Comparison of ENCODE assay signal across 18 cellular contexts in the genomic region with DNA sequence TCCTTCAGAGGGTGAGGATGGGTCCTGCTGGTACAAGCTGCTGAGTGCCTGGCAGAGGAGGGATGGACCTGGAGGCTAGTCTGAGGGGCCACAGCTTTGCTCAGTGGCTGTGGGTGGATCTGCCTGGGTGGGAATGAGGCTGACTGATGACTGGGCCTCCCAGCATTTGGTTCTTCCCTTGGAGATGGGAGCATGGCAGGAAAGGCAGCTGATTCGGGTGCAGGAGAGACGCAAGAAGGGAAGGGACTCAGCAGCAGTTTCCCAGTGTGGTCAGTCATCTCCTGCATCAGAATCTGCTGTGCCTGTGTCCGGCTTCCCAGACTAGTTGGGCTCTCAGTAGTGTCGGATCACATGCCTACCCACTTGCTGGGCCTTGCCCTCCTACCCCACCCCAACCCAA. TPM values are rescaled to one million over a fixed set of nuclear protein-coding genes. Genes with fewer than 3 reads are reported as not detected.
A peak's percentile ranks its signal among the peaks of the same experiment; 100 is the strongest.
DNase-seq lines count a peak whose midpoint lies in the region; ATAC-seq and TF ChIP-seq lines count a peak whose summit lies in the region.
"Had no signal": no experiment of that assay in that cellular context is flagged by ENCODE, and none has a peak within 500 bp of the region (broad histone marks: within the 10 kb centered on the region; RNA-seq: fewer than 3 reads in every experiment).

No MANE protein-coding gene starts in this region.

- DNase-seq in SK-N-SH (no peak), mucosa of descending colon (no peak), glomerular visceral epithelial cell (ENCODE audit: extremely low spot score) (no peak), DMS53 treated with DMSO at 0.1 percent for 48 hours (lab: John Stamatoyannopoulos, UW; ENCODE audit: unreplicated experiment) (no peak)
- no peak for DNase-seq in activated naive CD8-positive, alpha-beta T cell treated with anti-CD3 and anti-CD28 coated beads, Interleukin-2, amount 10 ng/mL, durations not matched to agents 7 days and 5 days
- DNase-seq: activated CD4-positive, alpha-beta T cell treated with anti-CD3 and anti-CD28 coated beads, Interleukin-2, amount 50 U/mL, for 1 hour; colonic mucosa; esophagus squamous epithelium; KG1; NCI-H146; NCI-H524 treated with DMSO at 0.1 percent for 48 hours; stimulated activated CD4-positive, alpha-beta T cell treated with anti-CD3 and anti-CD28 coated beads, Interleukin-15, amount 100 ng/mL, for 24 hours; transverse colon had no signal

- peak overlapping the region; percentile 59 for H3K4me3 Mint-ChIP-seq in activated naive CD8-positive, alpha-beta T cell treated with anti-CD3 and anti-CD28 coated beads, Interleukin-2, amount 10 ng/mL, durations not matched to agents 7 days and 5 days

- H3K4me2 ChIP-seq in SK-N-SH = 0 out of 2 replicates have a peak overlapping the region, but pooled peaks have one; percentile 35
- H3K4me2 ChIP-seq: hepatocyte had no signal

- H3K27me3 ChIP-seq in SK-N-SH (ENCODE audit: insufficient read depth) = no peaks in the 10 kb centered on the region
- H3K27me3 ChIP-seq in neutrophil = no peaks in the 10 kb centered on the region
- H3K27me3 ChIP-seq: colonic mucosa, esophagus squamous epithelium, hepatocyte, transverse colon had no signal

- no peak for TF ChIP-seq RAD21 in SK-N-SH (IDR thresholded peaks at IDR 0.05; ENCODE audit: low read length)

- H4K20me1 ChIP-seq in SK-N-SH (ENCODE audit: insufficient read depth) = no peaks in the 10 kb centered on the region

- CTCF ChIA-PET in SK-N-SH (lab: Yijun Ruan, JAX) = interaction anchor here (0.8 to 4.2 kb wide), 3 partner anchors 12 to 97 kb away, joined by 3 to 35 read pairs (median 4); no protein-coding TSS in a partner anchor

- H3K4me1 ChIP-seq in SK-N-SH (ENCODE audit: control insufficient read depth in 1 of 2, insufficient read depth in 2 of 2, low read depth in 1 of 2, low read length in 1 of 2) (peaks cover 31 to 70% of the 10 kb centered on the region in 2 experiments), neutrophil (ENCODE audit: control insufficient read depth in 1 of 2, insufficient read depth in 1 of 2, low read depth in 1 of 2, low read length in 1 of 2) (peaks cover 74 to 79% of the 10 kb centered on the region in 2 experiments), mucosa of descending colon (ENCODE audit: low read depth) (no peaks in the 10 kb centered on the region)
- H3K4me1 ChIP-seq: colonic mucosa had no signal

- no peak overlapping the region for H3K4me3 ChIP-seq in SK-N-SH (ENCODE audit: low read depth in 2 of 2, low read length in 1 of 2)
- H3K4me3 ChIP-seq in neutrophil (ENCODE audit: low read depth in 1 of 2, low read length in 1 of 2) = peak overlapping the region in 1 of 2 experiments; percentile 3
- H3K4me3 ChIP-seq in mucosa of descending colon = no peak overlapping the region
- H3K4me3 ChIP-seq: colonic mucosa, esophagus squamous epithelium, hepatocyte, transverse colon had no signal

- H3K27me3 Mint-ChIP-seq in activated naive CD8-positive, alpha-beta T cell treated with anti-CD3 and anti-CD28 coated beads, Interleukin-2, amount 10 ng/mL, durations not matched to agents 7 days and 5 days = no peaks in the 10 kb centered on the region

- H3K9me3 Mint-ChIP-seq in activated naive CD8-positive, alpha-beta T cell treated with anti-CD3 and anti-CD28 coated beads, Interleukin-2, amount 10 ng/mL, durations not matched to agents 7 days and 5 days = no peaks in the 10 kb centered on the region

- H3K9ac ChIP-seq in SK-N-SH = no peak overlapping the region

- H3K79me2 ChIP-seq in SK-N-SH (ENCODE audit: insufficient read depth) = peaks cover 50% of the 10 kb centered on the region
- H3K79me2 ChIP-seq: hepatocyte had no signal

- H3K27ac Mint-ChIP-seq in activated naive CD8-positive, alpha-beta T cell treated with anti-CD3 and anti-CD28 coated beads, Interleukin-2, amount 10 ng/mL, durations not matched to agents 7 days and 5 days = peak overlapping the region; percentile 86

- no peak for TF ChIP-seq EP300 in SK-N-SH (IDR thresholded peaks at IDR 0.05; ENCODE audit: borderline replicate concordance in 1 of 2, low read depth in 1 of 2, low read length in 1 of 2)

- TF ChIP-seq CTCF in SK-N-SH (IDR thresholded peaks at IDR 0.05) (no peak), neutrophil (IDR thresholded peaks at IDR 0.05) (no peak), mucosa of descending colon (IDR thresholded peaks at IDR 0.05) (no peak)

- POLR2A ChIA-PET in SK-N-SH (lab: Yijun Ruan, JAX) = no interaction called here
- POLR2A ChIA-PET in activated naive CD8-positive, alpha-beta T cell treated with anti-CD3 and anti-CD28 coated beads, Interleukin-2, amount 10 ng/mL, durations not matched to agents 7 days and 5 days (lab: Charles Lee) = interaction anchor here (0.9 to 1.8 kb wide), 3 partner anchors 43 to 97 kb away, joined by 3 to 7 read pairs (median 3); no protein-coding TSS in a partner anchor

- no peaks in the 10 kb centered on the region for H3K9me2 ChIP-seq in SK-N-SH

- H3K4me1 Mint-ChIP-seq in activated naive CD8-positive, alpha-beta T cell treated with anti-CD3 and anti-CD28 coated beads, Interleukin-2, amount 10 ng/mL, durations not matched to agents 7 days and 5 days = peaks cover 73% of the 10 kb centered on the region

- intact Hi-C loops in mucosa of descending colon (cut with DNase I, micrococcal nuclease) = no loop called here

- H3F3A ChIP-seq in SK-N-SH (replicated peaks; ENCODE audit: insufficient read depth) = peaks cover 18% of the 10 kb centered on the region

- H3K27ac ChIP-seq in SK-N-SH (ENCODE audit: low read depth in 2 of 2, low read length in 1 of 2) (peak overlapping the region; percentile 82 to 86), KOPT-K1 (ENCODE audit: low read depth, low read length, poor library complexity, severe bottlenecking) (peak overlapping the region; percentile 98), neutrophil (peak overlapping the region; percentile 95)
- H3K27ac ChIP-seq: 22Rv1, hepatocyte had no signal

- H3K9me3 ChIP-seq in SK-N-SH = no peaks in the 10 kb centered on the region
- no peaks in the 10 kb centered on the region for H3K9me3 ChIP-seq in KOPT-K1 (ENCODE audit: insufficient read depth, low read length, poor library complexity, severe bottlenecking)
- no peaks in the 10 kb centered on the region for H3K9me3 ChIP-seq in neutrophil
- H3K9me3 ChIP-seq in mucosa of descending colon = no peaks in the 10 kb centered on the region
- H3K9me3 ChIP-seq: colonic mucosa, esophagus squamous epithelium, transverse colon had no signal

- ATAC-seq in SK-N-SH treated with all-trans-retinoic acid at 6 μM for 48 hours (no peak), mucosa of descending colon (no peak)
- ATAC-seq in activated naive CD8-positive, alpha-beta T cell treated with anti-CD3 and anti-CD28 coated beads, Interleukin-2, amount 10 ng/mL, durations not matched to agents 7 days and 5 days (ENCODE audit: low read depth) = no peak

- H3K36me3 ChIP-seq in SK-N-SH (replicated peaks in 1 of 2; ENCODE audit: control insufficient read depth in 1 of 2, insufficient read depth in 2 of 2, low read length in 1 of 2) (no peaks in the 10 kb centered on the region), KOPT-K1 (ENCODE audit: insufficient read depth, low read length) (peaks cover 34% of the 10 kb centered on the region), neutrophil (peaks cover 46% of the 10 kb centered on the region), mucosa of descending colon (ENCODE audit: low read depth) (no peaks in the 10 kb centered on the region)
- H3K36me3 ChIP-seq: colonic mucosa, esophagus squamous epithelium, transverse colon had no signal

- peaks cover 55% of the 10 kb centered on the region for H3K36me3 Mint-ChIP-seq in activated naive CD8-positive, alpha-beta T cell treated with anti-CD3 and anti-CD28 coated beads, Interleukin-2, amount 10 ng/mL, durations not matched to agents 7 days and 5 days

- H2AFZ ChIP-seq in SK-N-SH (ENCODE audit: low read depth) = no peak overlapping the region
- H2AFZ ChIP-seq: hepatocyte had no signal

- 71% methylated on average over 4 of the region's 4 CpGs for WGBS in SK-N-SH (ENCODE audit: low lambda C conversion rate)

TF ChIP-seq in SK-N-SH treated with all-trans-retinoic acid at 6 μM for 48 hours, 23 proteins besides CTCF, POLR2A, EP300 and RAD21 (continues in another document):
- TF ChIP-seq OSR1 (CRISPR knock-in tag; IDR thresholded peaks at IDR 0.05) (no peak), ZNF565 (CRISPR knock-in tag; conservative IDR thresholded peaks at IDR 0.05; ENCODE audit: low read depth) (no peak), SNAI2 (CRISPR knock-in tag; IDR thresholded peaks at IDR 0.05) (no peak), ESRRG (CRISPR knock-in tag; IDR thresholded peaks at IDR 0.05) (no peak), ZC3H10 (CRISPR knock-in tag; IDR thresholded peaks at IDR 0.05) (no peak), ARNTL (CRISPR knock-in tag; IDR thresholded peaks at IDR 0.05; ENCODE audit: borderline replicate concordance, low read depth) (no peak), ZFP30 (CRISPR knock-in tag; IDR thresholded peaks at IDR 0.05) (no peak), CSDC2 (CRISPR knock-in tag; IDR thresholded peaks at IDR 0.05) (no peak), GLIS3 (CRISPR knock-in tag; IDR thresholded peaks at IDR 0.05) (no peak), PPARA (CRISPR knock-in tag; IDR thresholded peaks at IDR 0.05; ENCODE audit: borderline replicate concordance) (no peak), BACH2 (CRISPR knock-in tag; IDR thresholded peaks at IDR 0.05; ENCODE audit: borderline replicate concordance) (no peak)
- TF ChIP-seq, protein P1, sequence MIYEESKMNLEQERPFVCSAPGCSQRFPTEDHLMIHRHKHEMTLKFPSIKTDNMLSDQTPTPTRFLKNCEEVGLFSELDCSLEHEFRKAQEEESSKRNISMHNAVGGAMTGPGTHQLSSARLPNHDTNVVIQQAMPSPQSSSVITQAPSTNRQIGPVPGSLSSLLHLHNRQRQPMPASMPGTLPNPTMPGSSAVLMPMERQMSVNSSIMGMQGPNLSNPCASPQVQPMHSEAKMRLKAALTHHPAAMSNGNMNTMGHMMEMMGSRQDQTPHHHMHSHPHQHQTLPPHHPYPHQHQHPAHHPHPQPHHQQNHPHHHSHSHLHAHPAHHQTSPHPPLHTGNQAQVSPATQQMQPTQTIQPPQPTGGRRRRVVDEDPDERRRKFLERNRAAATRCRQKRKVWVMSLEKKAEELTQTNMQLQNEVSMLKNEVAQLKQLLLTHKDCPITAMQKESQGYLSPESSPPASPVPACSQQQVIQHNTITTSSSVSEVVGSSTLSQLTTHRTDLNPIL (CRISPR knock-in tag; IDR thresholded peaks at IDR 0.05; ENCODE audit: low read depth) = no peak

RNA-seq across cellular contexts. Expression of a gene that starts 7.3 kb away (rescaled TPM):
- 48.2 and 56.7 TPM in 2 replicates for polyA plus RNA-seq in SK-N-SH (2012; rRNA removed)
- polyA plus RNA-seq in SK-N-SH (2012; cell fraction: cytosol; rRNA removed) = 40.5 and 46.7 TPM in 2 replicates
- polyA plus RNA-seq in SK-N-SH (2012; cell fraction: nucleus; rRNA removed) = 36.3 and 57.4 TPM in 2 replicates
- 100 to 1,000 TPM; 446 to 480 TPM for total RNA-seq in activated naive CD8-positive, alpha-beta T cell treated with anti-CD3 and anti-CD28 coated beads, Interleukin-2, amount 10 ng/mL, durations not matched to agents 7 days and 5 days
- total RNA-seq in mucosa of descending colon = 10 to 100 TPM; 15.3 to 56.6 (median 28.9) TPM

Comparison
In these comparisons a context has a peak if more than half of its experiments do, and no peak if none do; other contexts are left out.
1. RNA of a gene that starts 7.3 kb away (total RNA-seq): 446 to 480 TPM in activated naive CD8-positive, alpha-beta T cell treated with anti-CD3 and anti-CD28 coated beads, Interleukin-2, amount 10 ng/mL, durations not matched to agents 7 days and 5 days; 15.3 to 56.6 TPM in mucosa of descending colon; every median in the first group is over 4 times any median in the second.
2. Peak in every context shown above with its lines, with median percentiles within 50 percentile points of each other: H3K27ac ChIP-seq.